17 cellular contexts compared by ENCODE assay signal in genomic region chr15:86772369-86773059, GRCh38.
"Had no signal": no experiment of that assay in that cellular context is flagged by ENCODE, and none has a peak within 500 bp of the region (broad histone marks: within the 10 kb centered on the region; RNA-seq: fewer than 3 reads in every experiment).

No MANE protein-coding gene starts in this region.

- H3K27me3 ChIP-seq: pancreas, SJSA1 had no signal

- H3K27me3 Mint-ChIP-seq: activated CD4-positive, alpha-beta T cell treated with anti-CD3 and anti-CD28 coated beads, Interleukin-2, amount 10 ng/mL, durations not matched to agents 24 days and 14 days; naive thymus-derived CD4-positive, alpha-beta T cell had no signal

- ATAC-seq: effector memory CD8-positive, alpha-beta T cell; naive thymus-derived CD4-positive, alpha-beta T cell; pancreas; stimulated activated naive CD8-positive, alpha-beta T cell treated with anti-CD3 and anti-CD28 coated beads, Interleukin-15, Interleukin-2, amounts not matched to agents 100 U/mL and 50 U/mL, for 24 hours had no signal

- H3K4me3 ChIP-seq: lung, pancreas, SJSA1, skin epidermis had no signal

- DNase-seq: activated CD4-positive, alpha-beta T cell treated with anti-CD3 and anti-CD28 coated beads, Interleukin-2, amount 10 ng/mL, durations not matched to agents 24 days and 14 days; activated CD4-positive, CD25-positive, alpha-beta regulatory T cell; activated CD8-positive, alpha-beta memory T cell treated with anti-CD3 and anti-CD28 coated beads for 24 hours; activated naive CD8-positive, alpha-beta T cell treated with anti-CD3 and anti-CD28 coated beads, Interleukin-2, amount 10 ng/mL, durations not matched to agents 7 days and 5 days; anterior cingulate cortex; cerebellar nuclear complex; dermis blood vessel endothelial cell; effector memory CD8-positive, alpha-beta T cell; hypothalamus; naive thymus-derived CD4-positive, alpha-beta T cell; pancreas; stimulated activated naive CD8-positive, alpha-beta T cell treated with anti-CD3 and anti-CD28 coated beads, Interleukin-15, Interleukin-2, amounts not matched to agents 100 U/mL and 50 U/mL, for 24 hours had no signal

- H3K27ac Mint-ChIP-seq: activated CD4-positive, alpha-beta T cell treated with anti-CD3 and anti-CD28 coated beads, Interleukin-2, amount 10 ng/mL, durations not matched to agents 24 days and 14 days; activated naive CD8-positive, alpha-beta T cell treated with anti-CD3 and anti-CD28 coated beads, Interleukin-2, amount 10 ng/mL, durations not matched to agents 7 days and 5 days; activated T-helper 1 cell treated with anti-CD3 and anti-CD28 coated beads, Interleukin-12 subunit alpha, Interleukin-12 subunit beta, Interleukin-2, Interleukin-4 antibody, amounts not matched to agents 30 ng/mL and 10 ng/mL and 1 ng/mL, durations not matched to agents 14 hours and 24 hours and 36 hours; effector memory CD8-positive, alpha-beta T cell had no signal

- H3K4me1 Mint-ChIP-seq: activated CD4-positive, alpha-beta T cell treated with anti-CD3 and anti-CD28 coated beads, Interleukin-2, amount 10 ng/mL, durations not matched to agents 24 days and 14 days; activated naive CD8-positive, alpha-beta T cell treated with anti-CD3 and anti-CD28 coated beads, Interleukin-2, amount 10 ng/mL, durations not matched to agents 7 days and 5 days; naive thymus-derived CD4-positive, alpha-beta T cell had no signal

- H3K9me3 ChIP-seq: pancreas, SJSA1 had no signal

- H3K36me3 ChIP-seq: pancreas, SJSA1 had no signal

- H3K27ac ChIP-seq: epithelial cell of prostate, pancreas, SJSA1, skin epidermis had no signal

- H3K4me3 Mint-ChIP-seq: activated CD4-positive, alpha-beta T cell treated with anti-CD3 and anti-CD28 coated beads, Interleukin-2, amount 10 ng/mL, durations not matched to agents 24 days and 14 days; activated naive CD8-positive, alpha-beta T cell treated with anti-CD3 and anti-CD28 coated beads, Interleukin-2, amount 10 ng/mL, durations not matched to agents 7 days and 5 days; activated T-helper 1 cell treated with anti-CD3 and anti-CD28 coated beads, Interleukin-12 subunit alpha, Interleukin-12 subunit beta, Interleukin-2, Interleukin-4 antibody, amounts not matched to agents 30 ng/mL and 10 ng/mL and 1 ng/mL, durations not matched to agents 14 hours and 24 hours and 36 hours; effector memory CD8-positive, alpha-beta T cell; naive thymus-derived CD4-positive, alpha-beta T cell had no signal

- H3K9me3 Mint-ChIP-seq: activated CD4-positive, alpha-beta T cell treated with anti-CD3 and anti-CD28 coated beads, Interleukin-2, amount 10 ng/mL, durations not matched to agents 24 days and 14 days; activated naive CD8-positive, alpha-beta T cell treated with anti-CD3 and anti-CD28 coated beads, Interleukin-2, amount 10 ng/mL, durations not matched to agents 7 days and 5 days; activated T-helper 1 cell treated with anti-CD3 and anti-CD28 coated beads, Interleukin-12 subunit alpha, Interleukin-12 subunit beta, Interleukin-2, Interleukin-4 antibody, amounts not matched to agents 30 ng/mL and 10 ng/mL and 1 ng/mL, durations not matched to agents 14 hours and 24 hours and 36 hours; effector memory CD8-positive, alpha-beta T cell had no signal

- H3K36me3 Mint-ChIP-seq: activated naive CD8-positive, alpha-beta T cell treated with anti-CD3 and anti-CD28 coated beads, Interleukin-2, amount 10 ng/mL, durations not matched to agents 7 days and 5 days; naive thymus-derived CD4-positive, alpha-beta T cell had no signal

- H3K4me1 ChIP-seq: pancreas, SJSA1 had no signal
